20 cellular contexts compared by ENCODE assay signal in genomic region chr7:24082826-24083225, GRCh38.
DNase-seq lines count a peak whose midpoint lies in the region; ATAC-seq and TF ChIP-seq lines count a peak whose summit lies in the region.
"Had no signal": no experiment of that assay in that cellular context is flagged by ENCODE, and none has a peak within 500 bp of the region (broad histone marks: within the 10 kb centered on the region; RNA-seq: fewer than 3 reads in every experiment).

No MANE protein-coding gene starts in this region.

- H3K27me3 ChIP-seq in GM23338 (ENCODE audit: insufficient read depth): no peaks in the 10 kb centered on the region
- H3K27me3 ChIP-seq in HUES48 (ENCODE audit: control insufficient read depth, insufficient read depth, low read length): no peaks in the 10 kb centered on the region
- H3K27me3 ChIP-seq in endodermal cell (ENCODE audit: control insufficient read depth, insufficient read depth, low read length, poor library complexity, severe bottlenecking): no peaks in the 10 kb centered on the region
- H3K27me3 ChIP-seq in neuronal stem cell (ENCODE audit: control insufficient read depth in 3 of 3, insufficient read depth in 3 of 3, low read depth in 1 of 3, low read length in 3 of 3): no peaks in the 10 kb centered on the region
- H3K27me3 ChIP-seq in GM23248 (replicated peaks; ENCODE audit: insufficient read depth): no peaks in the 10 kb centered on the region
- H3K27me3 ChIP-seq: BLaER1 treated with 17β-estradiol and CSF1 and Interleukin-3, amounts not matched to agents 10 nM and 100 nM had no signal

- CTCF ChIA-PET in OCI-LY7 (lab: Charles Lee; ENCODE audit: unreplicated experiment): no interaction called here

- no peak overlapping the region for H2AFZ ChIP-seq in GM23338
- no peak overlapping the region for H2AFZ ChIP-seq in neuronal stem cell (ENCODE audit: low read length)
- no peak overlapping the region for H2AFZ ChIP-seq in GM23248
- no peak overlapping the region for H2AFZ ChIP-seq in OCI-LY7 (ENCODE audit: low read length)

- H3K4me3 ChIP-seq in GM23338 (no peak overlapping the region), HUES48 (ENCODE audit: low read depth, low read length) (peak overlapping the region; percentile 26; the same call in 1 of the 2 replicates), endodermal cell (ENCODE audit: low read length) (peak overlapping the region; percentile 7), neuronal stem cell (ENCODE audit: low read length in 2 of 2) (peak overlapping the region in 1 of 2 donors; percentile 71), GM23248 (no peak overlapping the region), OCI-LY7 (ENCODE audit: low read depth, low read length, poor library complexity, severe bottlenecking) (no peak overlapping the region)
- H3K4me3 ChIP-seq: A549; BLaER1 treated with 17β-estradiol and CSF1 and Interleukin-3, amounts not matched to agents 10 nM and 100 nM had no signal

- H3K9me2 ChIP-seq in GM23338 (ENCODE audit: insufficient read depth): 0 out of 2 replicates have a peak, but pooled peaks cover 4% of the 10 kb centered on the region
- H3K9me2 ChIP-seq in GM23248 (ENCODE audit: insufficient read depth): no peaks in the 10 kb centered on the region
- no peaks in the 10 kb centered on the region for H3K9me2 ChIP-seq in OCI-LY7 (ENCODE audit: insufficient read depth, low read length)

- H3K27ac Mint-ChIP-seq in GM23338 (no peak overlapping the region), endodermal cell (no peak overlapping the region)
- H3K27ac Mint-ChIP-seq in stimulated activated naive B cell treated with anti-CD40 and anti-IgM and Interleukin-4, amounts not matched to agents 10 μg/mL and 1 μg/mL and 100 μg/mL, for 72 hours: no peak overlapping the region
- H3K27ac Mint-ChIP-seq: B cell; CD4-positive, alpha-beta T cell; CD8-positive, alpha-beta T cell had no signal

- intact Hi-C loops in OCI-LY7 (cut with micrococcal nuclease; ENCODE audit: unreplicated experiment): no loop called here

- no peak overlapping the region for H2BK120ac ChIP-seq in neuronal stem cell (ENCODE audit: low read depth, low read length)

- H2BK5ac ChIP-seq in neuronal stem cell (ENCODE audit: low read length): no peak overlapping the region

- peaks cover 7% of the 10 kb centered on the region for H3K36me3 Mint-ChIP-seq in GM23338 (ENCODE audit: low read depth)
- no peaks in the 10 kb centered on the region for H3K36me3 Mint-ChIP-seq in endodermal cell (ENCODE audit: low read depth)
- H3K36me3 Mint-ChIP-seq in stimulated activated naive B cell treated with anti-CD40 and anti-IgM and Interleukin-4, amounts not matched to agents 10 μg/mL and 1 μg/mL and 100 μg/mL, for 72 hours: no peaks in the 10 kb centered on the region
- H3K36me3 Mint-ChIP-seq: CD8-positive, alpha-beta T cell had no signal

- peaks cover 20% of the 10 kb centered on the region; the same call in 1 of the 2 replicates for H3K36me3 ChIP-seq in GM23338 (ENCODE audit: insufficient read depth)
- H3K36me3 ChIP-seq in HUES48 (ENCODE audit: control insufficient read depth, insufficient read depth, low read length): no peaks in the 10 kb centered on the region
- no peaks in the 10 kb centered on the region for H3K36me3 ChIP-seq in endodermal cell (ENCODE audit: control insufficient read depth, insufficient read depth, low read length)
- no peaks in the 10 kb centered on the region for H3K36me3 ChIP-seq in neuronal stem cell (replicated peaks in 1 of 2; ENCODE audit: control insufficient read depth in 2 of 2, insufficient read depth in 2 of 2, low read length in 2 of 2)
- H3K36me3 ChIP-seq in GM23248 (ENCODE audit: low read depth): no peaks in the 10 kb centered on the region
- H3K36me3 ChIP-seq in OCI-LY7 (ENCODE audit: insufficient read depth, low read length): no peaks in the 10 kb centered on the region
- H3K36me3 ChIP-seq: BLaER1 treated with 17β-estradiol and CSF1 and Interleukin-3, amounts not matched to agents 10 nM and 100 nM had no signal

- H4K91ac ChIP-seq in neuronal stem cell (ENCODE audit: low read depth, low read length, poor library complexity): no peak overlapping the region

- H2AK5ac ChIP-seq in neuronal stem cell (ENCODE audit: low read depth, low read length): no peak overlapping the region

- 83 to 85% methylated on average over 2 of the region's 2 CpGs for WGBS in endodermal cell (ENCODE audit: insufficient coverage in 1 of 2, insufficient read length in 1 of 2), 2 experiments
- WGBS in neuronal stem cell (ENCODE audit: extremely low coverage in 2 of 2, insufficient read length in 2 of 2, insufficient replicate concordance in 1 of 2), 2 donors: no CpG with 5 or more reads among the region's 2 CpGs
- 28 to 35% methylated on average over 2 of the region's 2 CpGs for WGBS in GM23248 (ENCODE audit: low coverage in 1 of 2, low lambda C conversion rate in 2 of 2, missing lambda C conversion rate in 2 of 2), 2 experiments

- H3K9ac ChIP-seq in HUES48 (ENCODE audit: low read depth, low read length) (no peak overlapping the region), endodermal cell (ENCODE audit: extremely low read depth, low read length, poor library complexity, severe bottlenecking) (no peak overlapping the region), neuronal stem cell (ENCODE audit: low read depth, low read length, poor library complexity) (no peak overlapping the region), GM23248 (no peak overlapping the region)
- H3K9ac ChIP-seq: BLaER1 treated with 17β-estradiol and CSF1 and Interleukin-3, amounts not matched to agents 10 nM and 100 nM had no signal

- H3K4me1 ChIP-seq in GM23338 (ENCODE audit: insufficient read depth) (no peaks in the 10 kb centered on the region), HUES48 (ENCODE audit: control insufficient read depth, insufficient read depth, low read length) (no peaks in the 10 kb centered on the region), endodermal cell (ENCODE audit: control insufficient read depth, insufficient read depth, low read length) (no peaks in the 10 kb centered on the region), neuronal stem cell (ENCODE audit: control insufficient read depth in 2 of 2, insufficient read depth in 1 of 2, low read depth in 1 of 2, low read length in 2 of 2) (no peaks in the 10 kb centered on the region), GM23248 (ENCODE audit: insufficient read depth) (no peaks in the 10 kb centered on the region), OCI-LY7 (ENCODE audit: insufficient read depth, low read length, poor library complexity, severe bottlenecking) (no peaks in the 10 kb centered on the region)
- H3K4me1 ChIP-seq: A549; BLaER1 treated with 17β-estradiol and CSF1 and Interleukin-3, amounts not matched to agents 10 nM and 100 nM; Caco-2 had no signal

- H4K20me1 ChIP-seq in GM23338 (replicated peaks; ENCODE audit: insufficient read depth) (no peaks in the 10 kb centered on the region), GM23248 (ENCODE audit: insufficient read depth) (no peaks in the 10 kb centered on the region), OCI-LY7 (ENCODE audit: insufficient read depth, low read length) (no peaks in the 10 kb centered on the region)
- H4K20me1 ChIP-seq: BLaER1 treated with 17β-estradiol and CSF1 and Interleukin-3, amounts not matched to agents 10 nM and 100 nM had no signal

- H3K9me3 Mint-ChIP-seq in GM23338: peaks cover 28% of the 10 kb centered on the region
- peaks cover 27% of the 10 kb centered on the region for H3K9me3 Mint-ChIP-seq in endodermal cell
- peaks cover 13 to 14% of the 10 kb centered on the region in 2 donors for H3K9me3 Mint-ChIP-seq in stimulated activated naive B cell treated with anti-CD40 and anti-IgM and Interleukin-4, amounts not matched to agents 10 μg/mL and 1 μg/mL and 100 μg/mL, for 72 hours

- no peak overlapping the region for H3K4ac ChIP-seq in neuronal stem cell (ENCODE audit: low read length)

- no peaks in the 10 kb centered on the region for H3K79me2 ChIP-seq in GM23338 (replicated peaks; ENCODE audit: insufficient read depth)
- no peaks in the 10 kb centered on the region for H3K79me2 ChIP-seq in GM23248 (ENCODE audit: insufficient read depth)
- H3K79me2 ChIP-seq in OCI-LY7 (ENCODE audit: insufficient read depth, low read depth, low read length): no peaks in the 10 kb centered on the region

- no TSS peak for BruUV-seq in OCI-LY7 (replicated peaks; lab: Mats Ljungman, UMichigan)

- H3K27ac ChIP-seq in GM23338 (ENCODE audit: low read depth) (no peak overlapping the region), HUES48 (ENCODE audit: low read depth, low read length) (no peak overlapping the region), endodermal cell (ENCODE audit: low read depth, low read length) (no peak overlapping the region), neuronal stem cell (replicated peaks; ENCODE audit: low read length) (no peak overlapping the region), GM23248 (no peak overlapping the region), OCI-LY7 (ENCODE audit: low read depth, low read length, poor library complexity, severe bottlenecking) (no peak overlapping the region)
- H3K27ac ChIP-seq: 22Rv1; A549; BLaER1 treated with 17β-estradiol and CSF1 and Interleukin-3, amounts not matched to agents 10 nM and 100 nM; C4-2B had no signal

- peak overlapping the region; percentile 41 for H2BK12ac ChIP-seq in neuronal stem cell (ENCODE audit: low read length)

- H4K8ac ChIP-seq in neuronal stem cell (ENCODE audit: low read depth, low read length): no peak overlapping the region

- H3K27me3 Mint-ChIP-seq in GM23338 (ENCODE audit: insufficient read depth, low read depth, poor library complexity) (peaks cover 2% of the 10 kb centered on the region), endodermal cell (ENCODE audit: insufficient read depth) (no peaks in the 10 kb centered on the region)
- peaks cover 0 to 6% of the 10 kb centered on the region in 2 donors for H3K27me3 Mint-ChIP-seq in stimulated activated naive B cell treated with anti-CD40 and anti-IgM and Interleukin-4, amounts not matched to agents 10 μg/mL and 1 μg/mL and 100 μg/mL, for 72 hours

- no peak overlapping the region for H3K4me3 Mint-ChIP-seq in GM23338
- no peak overlapping the region for H3K4me3 Mint-ChIP-seq in endodermal cell
- no peak overlapping the region for H3K4me3 Mint-ChIP-seq in stimulated activated naive B cell treated with anti-CD40 and anti-IgM and Interleukin-4, amounts not matched to agents 10 μg/mL and 1 μg/mL and 100 μg/mL, for 72 hours
- H3K4me3 Mint-ChIP-seq: B cell; CD4-positive, alpha-beta T cell; CD8-positive, alpha-beta T cell had no signal

- POLR2A ChIA-PET in OCI-LY7 (lab: Charles Lee): no interaction called here

- no peak overlapping the region for H3K23ac ChIP-seq in neuronal stem cell (ENCODE audit: low read depth, low read length, poor library complexity)

- in situ Hi-C loops in GM23248 (cut with MboI): no loop called here

- no peak for ATAC-seq in GM23338
- no peak for ATAC-seq in stimulated activated naive B cell treated with anti-CD40 and anti-IgM and Interleukin-4, amounts not matched to agents 10 μg/mL and 1 μg/mL and 100 μg/mL, for 72 hours (replicated peaks)
- ATAC-seq: A549; CD8-positive, alpha-beta T cell had no signal

- H3K4me2 ChIP-seq in GM23338: no peak overlapping the region
- no peak overlapping the region for H3K4me2 ChIP-seq in neuronal stem cell (ENCODE audit: insufficient read depth, low read length, poor library complexity, severe bottlenecking)
- H3K4me2 ChIP-seq in GM23248 (ENCODE audit: unreplicated experiment): no peak overlapping the region
- no peak overlapping the region for H3K4me2 ChIP-seq in OCI-LY7 (ENCODE audit: low read length)
- H3K4me2 ChIP-seq: A549; BLaER1 treated with 17β-estradiol and CSF1 and Interleukin-3, amounts not matched to agents 10 nM and 100 nM had no signal

- no peak overlapping the region for H2BK15ac ChIP-seq in neuronal stem cell (ENCODE audit: low read length)

- H3K4me1 Mint-ChIP-seq in GM23338 (no peaks in the 10 kb centered on the region), endodermal cell (no peaks in the 10 kb centered on the region)
- H3K4me1 Mint-ChIP-seq in stimulated activated naive B cell treated with anti-CD40 and anti-IgM and Interleukin-4, amounts not matched to agents 10 μg/mL and 1 μg/mL and 100 μg/mL, for 72 hours: no peaks in the 10 kb centered on the region
- H3K4me1 Mint-ChIP-seq: B cell had no signal

- H3K14ac ChIP-seq in neuronal stem cell (ENCODE audit: low read length): no peak overlapping the region

- no peaks in the 10 kb centered on the region for H3K79me1 ChIP-seq in neuronal stem cell (ENCODE audit: low read depth, low read length)

- H3K9me3 ChIP-seq in HUES48 (ENCODE audit: control insufficient read depth, insufficient read depth, low read length) (peaks cover 28% of the 10 kb centered on the region), endodermal cell (ENCODE audit: control insufficient read depth, low read length) (peaks cover 21% of the 10 kb centered on the region), neuronal stem cell (replicated peaks in 1 of 2; ENCODE audit: control insufficient read depth in 2 of 2, insufficient read depth in 1 of 2, low read depth in 1 of 2, low read length in 2 of 2) (peaks cover 0 to 6% of the 10 kb centered on the region in 2 donors), GM23248 (ENCODE audit: low read depth) (no peaks in the 10 kb centered on the region), OCI-LY7 (ENCODE audit: low read length) (no peaks in the 10 kb centered on the region)
- H3K9me3 ChIP-seq: A549 had no signal

- H3F3A ChIP-seq in GM23338 (replicated peaks; ENCODE audit: low read depth): no peaks in the 10 kb centered on the region
- no peaks in the 10 kb centered on the region for H3F3A ChIP-seq in GM23248 (ENCODE audit: insufficient read depth)

- H3K18ac ChIP-seq in neuronal stem cell (ENCODE audit: low read length): no peak overlapping the region

- DNase-seq in GM23338 (ENCODE audit: low spot score) (peak; percentile 6), endodermal cell (no peak), neuronal stem cell (ENCODE audit: low spot score) (no peak), GM23248 (no peak), HuH-7.5 (ENCODE audit: low spot score) (no peak), OCI-LY7 (ENCODE audit: low spot score) (no peak)
- DNase-seq in stimulated activated naive B cell treated with anti-CD40 and anti-IgM and Interleukin-4, amounts not matched to agents 10 μg/mL and 1 μg/mL and 100 μg/mL, for 72 hours: no peak
- DNase-seq: AML-193; Caco-2; Calu3; CD4-positive, alpha-beta T cell; CD8-positive, alpha-beta T cell; DMS79 treated with DMSO at 0.1 percent for 48 hours; GF-D8 had no signal

- TF ChIP-seq CTCF in GM23338 (conservative IDR thresholded peaks at IDR 0.05; ENCODE audit: low read depth in 2 of 2) (no peak), endodermal cell (conservative IDR thresholded peaks at IDR 0.05) (no peak), OCI-LY7 (conservative IDR thresholded peaks at IDR 0.05; ENCODE audit: low read length) (no peak)

Comparison
In these comparisons a context has a peak if more than half of its experiments do, and no peak if none do; other contexts are left out.
1. H3K4me3 ChIP-seq: peak in HUES48 (single experiment) and endodermal cell (single experiment); none in GM23338 (single experiment), GM23248 (single experiment) and OCI-LY7 (single experiment).